In genomic region chr1:6866825-6867224, GRCh38 we compare ENCODE assay signal across 2 cellular contexts.
TF ChIP-seq lines count a peak whose summit lies in the region.

No MANE protein-coding gene starts in this region.

TF ChIP-seq in WTC11, 78 proteins besides CTCF, POLR2A, EP300 and RAD21:
- TF ChIP-seq ZNF317 (CRISPR knock-in tag; IDR thresholded peaks at IDR 0.05; ENCODE audit: borderline replicate concordance, low read depth) (no peak), GTF2I (CRISPR knock-in tag; conservative IDR thresholded peaks at IDR 0.05) (no peak), KAT7 (CRISPR knock-in tag; IDR thresholded peaks at IDR 0.05; ENCODE audit: borderline replicate concordance) (no peak)

TF ChIP-seq in endothelial cell of umbilical vein, 7 proteins besides CTCF, POLR2A, EP300 and RAD21:
- no peak for TF ChIP-seq EZH2 (IDR thresholded peaks at IDR 0.05; ENCODE audit: borderline replicate concordance, low read depth, low read length, severe bottlenecking)
- TF ChIP-seq POLR2AphosphoS5 (IDR thresholded peaks at IDR 0.05; ENCODE audit: insufficient read depth, low read depth, low read length) = no peak
- TF ChIP-seq, protein P1, sequence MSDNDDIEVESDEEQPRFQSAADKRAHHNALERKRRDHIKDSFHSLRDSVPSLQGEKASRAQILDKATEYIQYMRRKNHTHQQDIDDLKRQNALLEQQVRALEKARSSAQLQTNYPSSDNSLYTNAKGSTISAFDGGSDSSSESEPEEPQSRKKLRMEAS (IDR thresholded peaks at IDR 0.05; ENCODE audit: insufficient read depth, insufficient read length) = no peak
- TF ChIP-seq MYC (IDR thresholded peaks at IDR 0.05; ENCODE audit: low read depth, low read length) = no peak
- TF ChIP-seq JUN (IDR thresholded peaks at IDR 0.05; ENCODE audit: borderline replicate concordance, insufficient read depth, insufficient read length, low read depth) = no peak
- no peak for TF ChIP-seq FOS (IDR thresholded peaks at IDR 0.05; ENCODE audit: borderline replicate concordance, insufficient read depth, low read length)
- no peak for TF ChIP-seq GATA2 (IDR thresholded peaks at IDR 0.05; ENCODE audit: insufficient read depth, insufficient read length, low read depth, low read length)
